Comparison of ENCODE assay signal across 11 cellular contexts in the genomic region with DNA sequence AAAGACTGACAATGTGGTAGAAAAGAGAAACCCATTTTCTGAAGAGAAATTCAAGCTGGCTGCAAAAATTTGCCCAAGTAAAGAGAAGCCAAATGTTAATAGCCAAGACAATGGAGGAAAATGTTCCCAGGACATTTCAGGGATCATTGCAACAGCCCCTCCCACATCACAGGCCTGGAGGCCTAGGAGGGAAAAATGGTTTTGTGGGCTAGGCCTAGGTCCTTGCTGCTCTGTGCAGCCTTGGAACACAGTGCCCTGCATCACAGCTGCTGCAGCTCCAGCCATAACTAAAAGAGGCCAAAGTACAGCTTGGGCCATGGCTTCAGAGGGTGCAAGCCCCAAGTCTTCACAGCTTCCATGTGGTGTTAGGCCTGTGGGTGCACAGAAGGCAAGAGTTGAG.
"Had no signal": no experiment of that assay in that cellular context is flagged by ENCODE, and none has a peak within 500 bp of the region (broad histone marks: within the 10 kb centered on the region; RNA-seq: fewer than 3 reads in every experiment).

No MANE protein-coding gene starts in this region.

- H3K4me1 ChIP-seq: HAP-1 had no signal

- FAIRE-seq: H1, H54 had no signal

- H3K4me3 ChIP-seq: GM23248, GM23338, HAP-1 had no signal

- H3K36me3 ChIP-seq: HAP-1 had no signal

- DNase-seq: GM23248, GOT3, H7, H9, HCEC 1CT, HFFc6 had no signal

- H3K9ac ChIP-seq: GM23248 had no signal

- H2AFZ ChIP-seq: GM23248, GM23338 had no signal

- H3K9me3 ChIP-seq: HAP-1 had no signal

- H3K4me2 ChIP-seq: GM23338 had no signal

- H3K27ac ChIP-seq: GM23248 had no signal

- ATAC-seq: GM23338, HCT116 had no signal
